Comparison of ENCODE assay signal across 13 cellular contexts in the genomic region with DNA sequence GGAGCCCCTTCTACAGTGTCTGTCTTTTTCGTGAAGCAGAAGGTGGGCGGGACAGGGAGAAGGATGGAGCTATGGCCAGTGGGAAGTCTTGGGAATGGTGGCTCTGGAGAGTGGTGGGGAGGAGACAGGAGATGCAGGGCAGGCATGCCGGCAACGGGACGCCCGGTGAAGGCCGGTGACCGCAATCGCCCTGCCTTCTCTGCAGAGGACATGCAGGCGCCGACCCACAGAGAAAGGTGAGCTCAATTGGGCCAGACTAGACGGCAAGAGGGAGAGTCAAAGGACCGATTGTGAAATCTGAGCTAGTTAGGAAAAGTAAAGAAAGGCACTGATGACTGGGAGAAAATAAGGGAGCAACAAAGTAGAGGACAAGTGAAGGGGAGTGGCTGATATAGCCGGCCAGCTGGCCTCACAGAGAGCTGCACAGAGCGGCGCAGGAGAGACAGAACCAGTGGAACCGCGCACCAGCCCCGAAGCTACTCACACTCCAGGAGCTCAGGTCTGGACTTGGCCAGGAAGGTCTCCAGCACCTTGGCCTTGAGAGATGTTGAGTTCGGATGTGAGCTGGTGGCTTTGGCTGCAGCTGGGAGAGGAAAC.
"Had no signal": no experiment of that assay in that cellular context is flagged by ENCODE, and none has a peak within 500 bp of the region (broad histone marks: within the 10 kb centered on the region; RNA-seq: fewer than 3 reads in every experiment).

No MANE protein-coding gene starts in this region.

- H3K27me3 Mint-ChIP-seq: activated CD8-positive, alpha-beta T cell treated with anti-CD3 and anti-CD28 coated beads for 36 hours; activated naive CD4-positive, alpha-beta T cell treated with anti-CD3 and anti-CD28 coated beads, Interleukin-2, amount 10 ng/mL, durations not matched to agents 7 days and 5 days; memory B cell; naive thymus-derived CD4-positive, alpha-beta T cell; T-cell had no signal

- ATAC-seq: activated CD8-positive, alpha-beta T cell treated with anti-CD3 and anti-CD28 coated beads for 36 hours; esophagus mucosa; mucosa of descending colon; naive thymus-derived CD4-positive, alpha-beta T cell; T-cell had no signal

- H3K9me3 ChIP-seq: left ventricle myocardium inferior, mucosa of descending colon, SK-N-SH, thyroid gland had no signal

- H3K27ac ChIP-seq: dorsolateral prefrontal cortex, left ventricle myocardium inferior, thyroid gland had no signal

- H3K9me2 ChIP-seq: SK-N-SH had no signal

- H3K4me3 ChIP-seq: dorsolateral prefrontal cortex, left ventricle myocardium inferior, mucosa of descending colon, thyroid gland had no signal

- H3K4me1 ChIP-seq: thyroid gland had no signal

- H3K27me3 ChIP-seq: dorsolateral prefrontal cortex, thyroid gland had no signal

- H3K4me3 Mint-ChIP-seq: activated CD8-positive, alpha-beta T cell treated with anti-CD3 and anti-CD28 coated beads for 36 hours; activated naive CD4-positive, alpha-beta T cell treated with anti-CD3 and anti-CD28 coated beads, Interleukin-2, amount 10 ng/mL, durations not matched to agents 7 days and 5 days; memory B cell; naive thymus-derived CD4-positive, alpha-beta T cell; T-cell had no signal

- H3K27ac Mint-ChIP-seq: activated CD8-positive, alpha-beta T cell treated with anti-CD3 and anti-CD28 coated beads for 36 hours; memory B cell had no signal

- DNase-seq: activated CD4-positive, alpha-beta T cell treated with anti-CD3 and anti-CD28 coated beads for 4 hours; activated CD8-positive, alpha-beta T cell treated with anti-CD3 and anti-CD28 coated beads for 36 hours; activated naive CD4-positive, alpha-beta T cell treated with anti-CD3 and anti-CD28 coated beads, Interleukin-2, amount 10 ng/mL, durations not matched to agents 7 days and 5 days; dorsolateral prefrontal cortex; left ventricle myocardium inferior; mucosa of descending colon; naive thymus-derived CD4-positive, alpha-beta T cell; retina; SK-N-SH; T-cell; thyroid gland had no signal

- H3K4me2 ChIP-seq: SK-N-SH had no signal

- H3K9me3 Mint-ChIP-seq: activated CD8-positive, alpha-beta T cell treated with anti-CD3 and anti-CD28 coated beads for 36 hours; activated naive CD4-positive, alpha-beta T cell treated with anti-CD3 and anti-CD28 coated beads, Interleukin-2, amount 10 ng/mL, durations not matched to agents 7 days and 5 days; memory B cell; naive thymus-derived CD4-positive, alpha-beta T cell; T-cell had no signal
